ENCODE assay signal across 11 cellular contexts in genomic region chr18:36015629-36016028, GRCh38. TPM values are rescaled to one million over a fixed set of nuclear protein-coding genes. Genes with fewer than 3 reads are reported as not detected.
DNase-seq lines count a peak whose midpoint lies in the region; ATAC-seq and TF ChIP-seq lines count a peak whose summit lies in the region.
"Had no signal": no experiment of that assay in that cellular context is flagged by ENCODE, and none has a peak within 500 bp of the region (broad histone marks: within the 10 kb centered on the region; RNA-seq: fewer than 3 reads in every experiment).

No MANE protein-coding gene starts in this region.

- no peak overlapping the region for H3K4me3 ChIP-seq in SK-N-SH (ENCODE audit: low read depth in 2 of 2, low read length in 1 of 2)
- H3K4me3 ChIP-seq: lung, right atrium auricular region had no signal

- H3K27me3 ChIP-seq in SK-N-SH (ENCODE audit: insufficient read depth) = no peaks in the 10 kb centered on the region
- H3K27me3 ChIP-seq: right atrium auricular region had no signal

- POLR2A ChIA-PET in SK-N-SH (lab: Yijun Ruan, JAX) = no interaction called here

- no peak overlapping the region for H3K4me2 ChIP-seq in SK-N-SH

- no peaks in the 10 kb centered on the region for H3K9me2 ChIP-seq in SK-N-SH

- no peaks in the 10 kb centered on the region for H3F3A ChIP-seq in SK-N-SH (replicated peaks; ENCODE audit: insufficient read depth)

- H3K79me2 ChIP-seq in SK-N-SH (ENCODE audit: insufficient read depth) = no peaks in the 10 kb centered on the region

- no peaks in the 10 kb centered on the region for H3K9me3 ChIP-seq in SK-N-SH
- H3K9me3 ChIP-seq: right atrium auricular region had no signal

- TF ChIP-seq CTCF in SK-N-SH (IDR thresholded peaks at IDR 0.05) = no peak

- ATAC-seq in GM18499 (IDR thresholded peaks at IDR 0.05; ENCODE audit: insufficient read depth, unreplicated experiment) (peak; percentile 91), GM21360 (IDR thresholded peaks at IDR 0.05; ENCODE audit: unreplicated experiment) (peak; percentile 80), HG03025 (IDR thresholded peaks at IDR 0.05; ENCODE audit: low FRiP score, unreplicated experiment) (peak; percentile 93)

- CTCF ChIA-PET in SK-N-SH (lab: Yijun Ruan, JAX) = interaction anchor here (3.5 kb wide), 1 partner anchor 266 kb away, joined by 91 read pairs; no protein-coding TSS in a partner anchor

- DNase-seq in NOMO-1 (lab: John Stamatoyannopoulos, UW; ENCODE audit: unreplicated experiment in 2 of 2) (peak; percentile 39 to 81), SK-N-SH (no peak), pons (ENCODE audit: low spot score) (no peak), AG08395 (ENCODE audit: low spot score) (no peak), NCI-H524 treated with DMSO at 0.1 percent for 48 hours (lab: John Stamatoyannopoulos, UW) (no peak)
- DNase-seq: NCI-H748 treated with DMSO at 0.1 percent for 48 hours had no signal

- 100% methylated on average over 3 of the region's 3 CpGs for WGBS in SK-N-SH (ENCODE audit: low lambda C conversion rate)

- no peak overlapping the region for H3K9ac ChIP-seq in SK-N-SH

- TF ChIP-seq RAD21 in SK-N-SH (IDR thresholded peaks at IDR 0.05; ENCODE audit: low read length) = no peak

- peaks cover 0 to 11% of the 10 kb centered on the region in 2 experiments; a peak in 2 of 4 replicates for H3K4me1 ChIP-seq in SK-N-SH (ENCODE audit: control insufficient read depth in 1 of 2, insufficient read depth in 2 of 2, low read depth in 1 of 2, low read length in 1 of 2)
- H3K4me1 ChIP-seq: right atrium auricular region had no signal

- no peak overlapping the region for H3K27ac ChIP-seq in SK-N-SH (ENCODE audit: low read depth in 2 of 2, low read length in 1 of 2)
- H3K27ac ChIP-seq: right atrium auricular region had no signal

- no peak for TF ChIP-seq EP300 in SK-N-SH (IDR thresholded peaks at IDR 0.05; ENCODE audit: borderline replicate concordance in 1 of 2, low read depth in 1 of 2, low read length in 1 of 2)

- H2AFZ ChIP-seq in SK-N-SH (ENCODE audit: low read depth) = no peak overlapping the region

- H3K36me3 ChIP-seq in SK-N-SH (replicated peaks in 1 of 2; ENCODE audit: control insufficient read depth in 1 of 2, insufficient read depth in 2 of 2, low read length in 1 of 2) = no peaks in the 10 kb centered on the region
- H3K36me3 ChIP-seq: right atrium auricular region had no signal

- no peaks in the 10 kb centered on the region for H4K20me1 ChIP-seq in SK-N-SH (ENCODE audit: insufficient read depth)

TF ChIP-seq in SK-N-SH, 30 proteins besides CTCF, POLR2A, EP300 and RAD21:
- no peak for TF ChIP-seq TAF1 (IDR thresholded peaks at IDR 0.05; ENCODE audit: borderline replicate concordance, low read depth, low read length)
- no peak for TF ChIP-seq IRF3 (IDR thresholded peaks at IDR 0.05; ENCODE audit: low read depth, low read length)
- TF ChIP-seq TEAD4 (IDR thresholded peaks at IDR 0.05; ENCODE audit: borderline replicate concordance, insufficient read depth) = no peak
- TF ChIP-seq RXRA (IDR thresholded peaks at IDR 0.05; ENCODE audit: borderline replicate concordance, low read depth) = no peak
- TF ChIP-seq GABPA (IDR thresholded peaks at IDR 0.05; ENCODE audit: low read depth) = no peak
- no peak for TF ChIP-seq GATA2 (CRISPR knock-in tag; IDR thresholded peaks at IDR 0.05)
- no peak for TF ChIP-seq FOXJ3 (CRISPR knock-in tag; IDR thresholded peaks at IDR 0.05)
- no peak for TF ChIP-seq FOXM1 (IDR thresholded peaks at IDR 0.05; ENCODE audit: low read depth)
- TF ChIP-seq NFIC (IDR thresholded peaks at IDR 0.05; ENCODE audit: borderline replicate concordance) = no peak
- TF ChIP-seq SIN3A (IDR thresholded peaks at IDR 0.05; ENCODE audit: borderline replicate concordance, low read depth, low read length) = no peak
- no peak for TF ChIP-seq ZBTB33 (IDR thresholded peaks at IDR 0.05; ENCODE audit: borderline replicate concordance, low read depth)
- no peak for TF ChIP-seq YY1 (IDR thresholded peaks at IDR 0.05; ENCODE audit: low read depth)
- no peak for TF ChIP-seq USF1 (IDR thresholded peaks at IDR 0.05; ENCODE audit: borderline replicate concordance, low read depth)
- TF ChIP-seq MAX (IDR thresholded peaks at IDR 0.05; ENCODE audit: low read depth) = no peak

RNA-seq across cellular contexts. Expression of gene RPRD1A, which starts 51.7 kb away (rescaled TPM):
- polyA plus RNA-seq in SK-N-SH (2012; rRNA removed) = 28.9 and 44.4 TPM in 2 replicates
- 30.1 and 30.8 TPM in 2 replicates for polyA plus RNA-seq in SK-N-SH (2012; cell fraction: cytosol; rRNA removed)
- polyA plus RNA-seq in SK-N-SH (2012; cell fraction: nucleus; rRNA removed) = 92.7 and 155 TPM in 2 replicates

Comparison
In these comparisons a context has a peak if more than half of its experiments do, and no peak if none do; other contexts are left out.
1. DNase-seq: peak in NOMO-1 (2 of 2); none in SK-N-SH (single experiment), pons (single experiment), AG08395 (single experiment) and NCI-H524 treated with DMSO at 0.1 percent for 48 hours (single experiment).
2. Peak in every context shown above with its lines, with median percentiles within 50 percentile points of each other: ATAC-seq.